ENCODE assay signal across 8 cellular contexts in the genomic region with DNA sequence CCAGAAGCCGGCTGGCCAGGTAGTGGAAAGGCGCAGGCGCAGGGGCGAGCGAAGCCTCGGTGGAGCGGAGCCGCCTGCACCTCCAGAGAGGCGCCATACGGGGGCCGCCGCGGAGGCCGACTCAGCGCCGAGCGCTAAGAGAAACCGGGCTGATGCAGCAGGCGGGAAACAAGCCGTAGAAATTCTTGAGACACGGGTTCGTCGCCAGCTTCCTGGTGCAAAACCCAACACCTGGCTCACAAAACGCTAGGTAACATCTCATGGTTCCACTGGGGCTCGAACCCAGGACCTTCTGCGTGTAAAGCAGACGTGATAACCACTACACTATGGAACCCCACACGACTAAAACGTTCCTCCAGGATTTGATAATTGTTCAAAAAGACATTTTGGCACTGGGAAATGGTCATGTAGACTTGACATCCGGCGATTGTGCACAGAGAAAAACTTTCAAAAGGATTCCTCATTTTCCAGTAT. TPM values are rescaled to one million over a fixed set of nuclear protein-coding genes. Genes with fewer than 3 reads are reported as not detected.
A peak's percentile ranks its signal among the peaks of the same experiment; 100 is the strongest.
DNase-seq lines count a peak whose midpoint lies in the region; ATAC-seq, FAIRE-seq and TF ChIP-seq lines count a peak whose summit lies in the region.

No MANE protein-coding gene starts in this region.

- CTCF ChIA-PET in T-cell (lab: Charles Lee) = interaction anchor here (0.6 to 2.3 kb wide), 5 partner anchors 10 to 60 kb away, joined by 3 to 17 read pairs (median 9); no protein-coding TSS in a partner anchor

- H3K36me3 Mint-ChIP-seq in T-cell = peaks cover 3% of the 10 kb centered on the region

- no peak for FAIRE-seq in urothelium cell line (lab: Jason Lieb, UNC)

- H3K4me1 ChIP-seq in right cardiac atrium (ENCODE audit: control insufficient read depth, insufficient read depth, low read length) = no peaks in the 10 kb centered on the region

- intact Hi-C loops in right cardiac atrium (cut with DNase I) = loop anchor here in 2 of 4 donors (10.0 kb wide), 2 partner anchors 64 to 114 kb away; a partner anchor contains a TSS

- no peaks in the 10 kb centered on the region for H3K27me3 ChIP-seq in right cardiac atrium (ENCODE audit: control insufficient read depth, insufficient read depth)

- POLR2A ChIA-PET in T-cell (lab: Charles Lee) = interaction anchor here in 1 of 2 donors (1.7 kb wide), 1 partner anchor 66 kb away, joined by 4 read pairs; no protein-coding TSS in a partner anchor

- H3K9me3 Mint-ChIP-seq in T-cell = no peaks in the 10 kb centered on the region

- WGBS in right cardiac atrium = under 1% methylated on average over 31 of the region's 31 CpGs

- H3K27ac ChIP-seq in right cardiac atrium (ENCODE audit: low read length) = peak overlapping the region; percentile 5

- peak overlapping the region; percentile 85 to 89 (median 87) for H3K4me3 Mint-ChIP-seq in T-cell

- H3K27ac Mint-ChIP-seq in T-cell = peak overlapping the region; percentile 90 to 92

- H3K9me3 ChIP-seq in right cardiac atrium (ENCODE audit: control insufficient read depth, low read length) = no peaks in the 10 kb centered on the region

- peaks cover 0 to 7% of the 10 kb centered on the region in 2 donors for H3K27me3 Mint-ChIP-seq in T-cell

- DNase-seq in NCI-H1417 treated with DMSO at 0.1 percent for 48 hours (lab: John Stamatoyannopoulos, UW) (peak; percentile 96), T-cell (peak; percentile 70 to 90 (median 82)), amniotic epithelial cell (ENCODE audit: low read depth) (peak; percentile 93), right cardiac atrium (peak; percentile 82 to 87 (median 86)), pulmonary artery endothelial cell (ENCODE audit: low read depth, low spot score) (peak; percentile 73), urothelium cell line (ENCODE audit: low spot score) (peak; percentile 78)

- H3K4me1 Mint-ChIP-seq in T-cell = peaks cover 21 to 30% (median 25%) of the 10 kb centered on the region in 3 donors

- ATAC-seq in HG02840 (IDR thresholded peaks at IDR 0.05; ENCODE audit: low FRiP score, unreplicated experiment) (peak; percentile 93), T-cell (replicated peaks in 1 of 4) (peak; percentile 87 to 94 (median 92)), right cardiac atrium (peak; percentile 84 to 90)

- TF ChIP-seq CTCF in GM12875 (IDR thresholded peaks at IDR 0.05; ENCODE audit: borderline replicate concordance, insufficient read depth, low read depth, low read length) = peak; percentile 68

- peak overlapping the region; percentile 53 for H3K4me3 ChIP-seq in GM12875 (ENCODE audit: low read depth, low read length)
- peak overlapping the region; percentile 46 for H3K4me3 ChIP-seq in right cardiac atrium (ENCODE audit: low read length)

RNA-seq across cellular contexts. Expression of a gene that starts 39.1 kb away (rescaled TPM):
- not detected for total RNA-seq in T-cell
- not detected for total RNA-seq in right cardiac atrium
- polyA plus RNA-seq in right cardiac atrium = not detected
- total RNA-seq in pulmonary artery endothelial cell = not detected in 2 replicates

RNA-seq across cellular contexts. Expression of a gene that starts 47.0 kb away (rescaled TPM):
- not detected for total RNA-seq in T-cell
- not detected for total RNA-seq in right cardiac atrium
- not detected for polyA plus RNA-seq in right cardiac atrium
- not detected in 2 replicates for total RNA-seq in pulmonary artery endothelial cell

Comparison
In these comparisons a context has a peak if more than half of its experiments do, and no peak if none do; other contexts are left out.
1. Peak in every context shown above with its lines: DNase-seq, ATAC-seq, H3K4me3 ChIP-seq and H3K27ac ChIP-seq.